In genomic region chr1:209319057-209319432, GRCh38 we compare ENCODE assay signal across 1 cellular context.
TF ChIP-seq lines count a peak whose summit lies in the region.

No MANE protein-coding gene starts in this region.

TF ChIP-seq in GM23338, 12 proteins besides CTCF, POLR2A, EP300 and RAD21 (continued from another document):
- TF ChIP-seq, protein P1, sequence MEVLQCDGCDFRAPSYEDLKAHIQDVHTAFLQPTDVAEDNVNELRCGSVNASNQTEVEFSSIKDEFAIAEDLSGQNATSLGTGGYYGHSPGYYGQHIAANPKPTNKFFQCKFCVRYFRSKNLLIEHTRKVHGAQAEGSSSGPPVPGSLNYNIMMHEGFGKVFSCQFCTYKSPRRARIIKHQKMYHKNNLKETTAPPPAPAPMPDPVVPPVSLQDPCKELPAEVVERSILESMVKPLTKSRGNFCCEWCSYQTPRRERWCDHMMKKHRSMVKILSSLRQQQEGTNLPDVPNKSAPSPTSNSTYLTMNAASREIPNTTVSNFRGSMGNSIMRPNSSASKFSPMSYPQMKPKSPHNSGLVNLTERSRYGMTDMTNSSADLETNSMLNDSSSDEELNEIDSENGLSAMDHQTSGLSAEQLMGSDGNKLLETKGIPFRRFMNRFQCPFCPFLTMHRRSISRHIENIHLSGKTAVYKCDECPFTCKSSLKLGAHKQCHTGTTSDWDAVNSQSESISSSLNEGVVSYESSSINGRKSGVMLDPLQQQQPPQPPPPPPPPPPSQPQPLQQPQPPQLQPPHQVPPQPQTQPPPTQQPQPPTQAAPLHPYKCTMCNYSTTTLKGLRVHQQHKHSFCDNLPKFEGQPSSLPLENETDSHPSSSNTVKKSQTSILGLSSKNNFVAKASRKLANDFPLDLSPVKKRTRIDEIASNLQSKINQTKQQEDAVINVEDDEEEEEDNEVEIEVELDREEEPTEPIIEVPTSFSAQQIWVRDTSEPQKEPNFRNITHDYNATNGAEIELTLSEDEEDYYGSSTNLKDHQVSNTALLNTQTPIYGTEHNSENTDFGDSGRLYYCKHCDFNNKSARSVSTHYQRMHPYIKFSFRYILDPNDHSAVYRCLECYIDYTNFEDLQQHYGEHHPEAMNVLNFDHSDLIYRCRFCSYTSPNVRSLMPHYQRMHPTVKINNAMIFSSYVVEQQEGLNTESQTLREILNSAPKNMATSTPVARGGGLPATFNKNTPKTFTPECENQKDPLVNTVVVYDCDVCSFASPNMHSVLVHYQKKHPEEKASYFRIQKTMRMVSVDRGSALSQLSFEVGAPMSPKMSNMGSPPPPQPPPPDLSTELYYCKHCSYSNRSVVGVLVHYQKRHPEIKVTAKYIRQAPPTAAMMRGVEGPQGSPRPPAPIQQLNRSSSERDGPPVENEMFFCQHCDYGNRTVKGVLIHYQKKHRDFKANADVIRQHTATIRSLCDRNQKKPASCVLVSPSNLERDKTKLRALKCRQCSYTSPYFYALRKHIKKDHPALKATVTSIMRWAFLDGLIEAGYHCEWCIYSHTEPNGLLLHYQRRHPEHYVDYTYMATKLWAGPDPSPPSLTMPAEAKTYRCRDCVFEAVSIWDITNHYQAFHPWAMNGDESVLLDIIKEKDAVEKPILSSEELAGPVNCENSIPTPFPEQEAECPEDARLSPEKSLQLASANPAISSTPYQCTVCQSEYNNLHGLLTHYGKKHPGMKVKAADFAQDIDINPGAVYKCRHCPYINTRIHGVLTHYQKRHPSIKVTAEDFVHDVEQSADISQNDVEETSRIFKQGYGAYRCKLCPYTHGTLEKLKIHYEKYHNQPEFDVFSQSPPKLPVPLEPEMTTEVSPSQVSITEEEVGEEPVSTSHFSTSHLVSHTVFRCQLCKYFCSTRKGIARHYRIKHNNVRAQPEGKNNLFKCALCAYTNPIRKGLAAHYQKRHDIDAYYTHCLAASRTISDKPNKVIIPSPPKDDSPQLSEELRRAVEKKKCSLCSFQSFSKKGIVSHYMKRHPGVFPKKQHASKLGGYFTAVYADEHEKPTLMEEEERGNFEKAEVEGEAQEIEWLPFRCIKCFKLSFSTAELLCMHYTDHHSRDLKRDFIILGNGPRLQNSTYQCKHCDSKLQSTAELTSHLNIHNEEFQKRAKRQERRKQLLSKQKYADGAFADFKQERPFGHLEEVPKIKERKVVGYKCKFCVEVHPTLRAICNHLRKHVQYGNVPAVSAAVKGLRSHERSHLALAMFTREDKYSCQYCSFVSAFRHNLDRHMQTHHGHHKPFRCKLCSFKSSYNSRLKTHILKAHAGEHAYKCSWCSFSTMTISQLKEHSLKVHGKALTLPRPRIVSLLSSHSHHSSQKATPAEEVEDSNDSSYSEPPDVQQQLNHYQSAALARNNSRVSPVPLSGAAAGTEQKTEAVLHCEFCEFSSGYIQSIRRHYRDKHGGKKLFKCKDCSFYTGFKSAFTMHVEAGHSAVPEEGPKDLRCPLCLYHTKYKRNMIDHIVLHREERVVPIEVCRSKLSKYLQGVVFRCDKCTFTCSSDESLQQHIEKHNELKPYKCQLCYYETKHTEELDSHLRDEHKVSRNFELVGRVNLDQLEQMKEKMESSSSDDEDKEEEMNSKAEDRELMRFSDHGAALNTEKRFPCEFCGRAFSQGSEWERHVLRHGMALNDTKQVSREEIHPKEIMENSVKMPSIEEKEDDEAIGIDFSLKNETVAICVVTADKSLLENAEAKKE (CRISPR knock-in tag; IDR thresholded peaks at IDR 0.05) = no peak
- TF ChIP-seq EZH2phosphoT487 (IDR thresholded peaks at IDR 0.05; ENCODE audit: unreplicated experiment) (no peak), ZNF331 (CRISPR knock-in tag; IDR thresholded peaks at IDR 0.05; ENCODE audit: low read depth) (no peak), REST (IDR thresholded peaks at IDR 0.05; ENCODE audit: unreplicated experiment) (no peak)
